2 cellular contexts compared by ENCODE assay signal in the genomic region with DNA sequence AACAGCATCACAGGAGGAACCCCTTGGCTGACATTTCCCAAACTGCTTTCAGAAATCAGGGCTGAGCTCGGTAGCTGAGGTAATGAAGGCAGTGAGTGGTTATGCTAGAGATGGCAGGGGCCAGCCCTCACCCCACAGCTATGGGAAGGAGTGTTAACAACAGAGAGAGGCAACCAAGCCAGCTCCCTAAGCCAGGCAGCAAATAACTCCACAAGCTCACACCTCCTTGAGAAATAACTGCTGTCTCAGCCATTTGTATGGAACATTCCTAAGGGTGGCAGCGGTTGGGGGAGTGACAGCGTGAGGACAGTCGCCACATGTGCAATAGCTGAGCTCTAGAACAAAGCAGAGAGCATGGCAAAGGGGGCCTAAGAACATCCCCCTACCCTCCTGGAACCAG.
TF ChIP-seq lines count a peak whose summit lies in the region.

No MANE protein-coding gene starts in this region.

TF ChIP-seq in GM23338, 12 proteins besides CTCF, POLR2A, EP300 and RAD21 (continues in another document):
- TF ChIP-seq JUNB (IDR thresholded peaks at IDR 0.05; ENCODE audit: unreplicated experiment) (no peak), CREB1 (CRISPR knock-in tag; IDR thresholded peaks at IDR 0.05; ENCODE audit: low read depth) (no peak), EZH2 (IDR thresholded peaks at IDR 0.05; ENCODE audit: low read depth, unreplicated experiment) (no peak), ZNF114 (CRISPR knock-in tag; IDR thresholded peaks at IDR 0.05) (no peak), STAT1 (IDR thresholded peaks at IDR 0.05; ENCODE audit: unreplicated experiment) (no peak), ZNF462 (CRISPR knock-in tag; IDR thresholded peaks at IDR 0.05) (no peak), EZH2phosphoT487 (IDR thresholded peaks at IDR 0.05; ENCODE audit: unreplicated experiment) (no peak), POLR2AphosphoS5 (IDR thresholded peaks at IDR 0.05; ENCODE audit: low read depth) (no peak), ZNF331 (CRISPR knock-in tag; IDR thresholded peaks at IDR 0.05; ENCODE audit: low read depth) (no peak)
- TF ChIP-seq, protein P1, sequence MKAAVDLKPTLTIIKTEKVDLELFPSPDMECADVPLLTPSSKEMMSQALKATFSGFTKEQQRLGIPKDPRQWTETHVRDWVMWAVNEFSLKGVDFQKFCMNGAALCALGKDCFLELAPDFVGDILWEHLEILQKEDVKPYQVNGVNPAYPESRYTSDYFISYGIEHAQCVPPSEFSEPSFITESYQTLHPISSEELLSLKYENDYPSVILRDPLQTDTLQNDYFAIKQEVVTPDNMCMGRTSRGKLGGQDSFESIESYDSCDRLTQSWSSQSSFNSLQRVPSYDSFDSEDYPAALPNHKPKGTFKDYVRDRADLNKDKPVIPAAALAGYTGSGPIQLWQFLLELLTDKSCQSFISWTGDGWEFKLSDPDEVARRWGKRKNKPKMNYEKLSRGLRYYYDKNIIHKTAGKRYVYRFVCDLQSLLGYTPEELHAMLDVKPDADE (IDR thresholded peaks at IDR 0.05) = no peak

TF ChIP-seq in K562, 482 proteins besides CTCF, POLR2A, EP300 and RAD21:
- peak; percentile 21; the same call in 1 of the 2 replicates for TF ChIP-seq C11orf30 (IDR thresholded peaks at IDR 0.05; ENCODE audit: low read depth)
- TF ChIP-seq ZNF699 (CRISPR knock-in tag; IDR thresholded peaks at IDR 0.05; ENCODE audit: insufficient replicate concordance) = no peak
- no peak for TF ChIP-seq NFATC3 (IDR thresholded peaks at IDR 0.05)
- TF ChIP-seq, protein P2, sequence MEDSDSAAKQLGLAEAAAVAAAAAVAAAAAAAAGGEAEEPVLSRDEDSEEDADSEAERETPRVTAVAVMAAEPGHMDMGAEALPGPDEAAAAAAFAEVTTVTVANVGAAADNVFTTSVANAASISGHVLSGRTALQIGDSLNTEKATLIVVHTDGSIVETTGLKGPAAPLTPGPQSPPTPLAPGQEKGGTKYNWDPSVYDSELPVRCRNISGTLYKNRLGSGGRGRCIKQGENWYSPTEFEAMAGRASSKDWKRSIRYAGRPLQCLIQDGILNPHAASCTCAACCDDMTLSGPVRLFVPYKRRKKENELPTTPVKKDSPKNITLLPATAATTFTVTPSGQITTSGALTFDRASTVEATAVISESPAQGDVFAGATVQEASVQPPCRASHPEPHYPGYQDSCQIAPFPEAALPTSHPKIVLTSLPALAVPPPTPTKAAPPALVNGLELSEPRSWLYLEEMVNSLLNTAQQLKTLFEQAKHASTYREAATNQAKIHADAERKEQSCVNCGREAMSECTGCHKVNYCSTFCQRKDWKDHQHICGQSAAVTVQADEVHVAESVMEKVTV (CRISPR knock-in tag; IDR thresholded peaks at IDR 0.05) = no peak
- TF ChIP-seq ZNF316 (IDR thresholded peaks at IDR 0.05) = peak; percentile 49; the same call in 1 of the 2 replicates
- peak; percentile 7; the same call in 1 of the 2 replicates for TF ChIP-seq MAFK (IDR thresholded peaks at IDR 0.05; ENCODE audit: low read length)
TF ChIP-seq in K562: peak in this region for 3.
